ENCODE assay signal across 9 cellular contexts in the genomic region with DNA sequence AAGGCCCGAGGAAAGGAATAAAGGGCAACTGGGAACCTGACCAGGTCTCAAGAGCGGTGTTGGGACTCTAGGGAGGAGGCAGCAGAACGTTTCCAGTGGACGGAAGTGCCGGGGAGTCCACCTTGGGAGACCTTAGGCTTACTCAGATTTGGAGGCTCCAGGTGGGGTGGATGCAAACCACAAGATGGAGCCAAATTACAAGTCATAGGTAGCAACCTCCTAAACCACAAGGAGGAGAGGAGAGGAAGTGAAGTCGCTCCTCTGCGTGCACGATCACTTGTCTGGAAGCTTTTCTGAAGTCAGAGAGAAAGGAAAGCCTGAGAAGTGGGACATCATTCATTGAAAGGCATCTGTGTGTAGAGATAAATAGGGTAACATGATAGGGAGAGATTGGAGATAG. TPM values are rescaled to one million over a fixed set of nuclear protein-coding genes. Genes with fewer than 3 reads are reported as not detected.
DNase-seq lines count a peak whose midpoint lies in the region; ATAC-seq and TF ChIP-seq lines count a peak whose summit lies in the region.
"Had no signal": no experiment of that assay in that cellular context is flagged by ENCODE, and none has a peak within 500 bp of the region (broad histone marks: within the 10 kb centered on the region; RNA-seq: fewer than 3 reads in every experiment).

No MANE protein-coding gene starts in this region.

- H3K4me3 Mint-ChIP-seq in activated T-helper 17 cell treated with anti-CD3 and anti-CD28 coated beads, Interleukin-2, amount 50 U/mL, for 72 hours, result no peak overlapping the region
- H3K4me3 Mint-ChIP-seq in naive thymus-derived CD8-positive, alpha-beta T cell, result peak overlapping the region in 3 of 10 donors; percentile 3 to 9 (median 3)

- H3K4me1 Mint-ChIP-seq in activated T-helper 17 cell treated with anti-CD3 and anti-CD28 coated beads, Interleukin-2, amount 50 U/mL, for 72 hours, result peaks cover 6% of the 10 kb centered on the region
- H3K4me1 Mint-ChIP-seq in naive thymus-derived CD8-positive, alpha-beta T cell, result peaks cover 4 to 9% (median 8%) of the 10 kb centered on the region in 4 donors

- H3K27ac ChIP-seq in adrenal gland (no peak overlapping the region), aorta (ENCODE audit: low read depth in 1 of 2, low read length in 2 of 2) (no peak overlapping the region)
- H3K27ac ChIP-seq: SJSA1 had no signal

- no peaks in the 10 kb centered on the region for H3K9me3 ChIP-seq in adrenal gland (replicated peaks in 1 of 3)
- H3K9me3 ChIP-seq in aorta (ENCODE audit: control insufficient read depth, low read length), result no peaks in the 10 kb centered on the region
- H3K9me3 ChIP-seq: SJSA1 had no signal

- peak; percentile 73 for ATAC-seq in activated T-helper 17 cell treated with anti-CD3 and anti-CD28 coated beads, Interleukin-2, amount 50 U/mL, for 72 hours (replicated peaks)
- peak; percentile 72 to 86 for ATAC-seq in naive thymus-derived CD8-positive, alpha-beta T cell
- ATAC-seq in HG02623 (IDR thresholded peaks at IDR 0.05; ENCODE audit: unreplicated experiment), result no peak
- ATAC-seq in aorta (ENCODE audit: low FRiP score), result no peak

- no peaks in the 10 kb centered on the region for H3K9me3 Mint-ChIP-seq in activated T-helper 17 cell treated with anti-CD3 and anti-CD28 coated beads, Interleukin-2, amount 50 U/mL, for 72 hours
- H3K9me3 Mint-ChIP-seq in naive thymus-derived CD8-positive, alpha-beta T cell, result no peaks in the 10 kb centered on the region

- peak; percentile 37 for DNase-seq in NCI-H748 (lab: John Stamatoyannopoulos, UW; ENCODE audit: unreplicated experiment)
- no peak for DNase-seq in NCI-H748 treated with DMSO at 0.1 percent for 48 hours (lab: John Stamatoyannopoulos, UW)
- peak; percentile 55 for DNase-seq in KBM-7
- DNase-seq in naive thymus-derived CD8-positive, alpha-beta T cell, result peak in 6 of 10 donors; percentile 17 to 69 (median 36)
- DNase-seq in adrenal gland, result no peak
- no peak for DNase-seq in aorta

- H3K36me3 ChIP-seq in adrenal gland (replicated peaks in 1 of 2) (no peaks in the 10 kb centered on the region), aorta (ENCODE audit: control insufficient read depth in 1 of 2, insufficient read depth in 2 of 2, low read length in 1 of 2) (no peaks in the 10 kb centered on the region)
- H3K36me3 ChIP-seq: SJSA1 had no signal

- H3K27ac Mint-ChIP-seq in activated T-helper 17 cell treated with anti-CD3 and anti-CD28 coated beads, Interleukin-2, amount 50 U/mL, for 72 hours, result no peak overlapping the region
- peak overlapping the region in 5 of 10 donors; percentile 15 to 66 (median 43) for H3K27ac Mint-ChIP-seq in naive thymus-derived CD8-positive, alpha-beta T cell

- TF ChIP-seq POLR2A in adrenal gland (IDR thresholded peaks at IDR 0.05), result no peak

- POLR2A ChIA-PET in naive thymus-derived CD8-positive, alpha-beta T cell (lab: Charles Lee), result interaction anchor here (1.9 kb wide), 1 partner anchor 9 kb away, joined by 6 read pairs; no protein-coding TSS in a partner anchor

- intact Hi-C loops in adrenal gland (cut with DNase I) (no loop called here), aorta (cut with DNase I) (no loop called here)

- no peaks in the 10 kb centered on the region for H3K36me3 Mint-ChIP-seq in activated T-helper 17 cell treated with anti-CD3 and anti-CD28 coated beads, Interleukin-2, amount 50 U/mL, for 72 hours (ENCODE audit: low read depth)
- H3K36me3 Mint-ChIP-seq in naive thymus-derived CD8-positive, alpha-beta T cell, result no peaks in the 10 kb centered on the region

- no peaks in the 10 kb centered on the region for H3K4me1 ChIP-seq in adrenal gland (replicated peaks in 1 of 2)
- no peaks in the 10 kb centered on the region for H3K4me1 ChIP-seq in aorta (ENCODE audit: control insufficient read depth in 1 of 2, insufficient read depth in 2 of 2, low read length in 2 of 2)
- H3K4me1 ChIP-seq: SJSA1 had no signal

- WGBS in adrenal gland, 4 donors, result 59 to 77% (median 67%) methylated on average over 8 of the region's 8 CpGs
- 38 to 42% methylated on average over 8 of the region's 8 CpGs for WGBS in aorta, 2 donors

- no peak for TF ChIP-seq CTCF in adrenal gland (IDR thresholded peaks at IDR 0.05)

- in situ Hi-C loops in KBM-7 (cut with MboI; ENCODE audit: low pct_unique_long_range_greater_than_20kb, low sequenced_read_pairs), result no loop called here

- no peak overlapping the region for H3K4me3 ChIP-seq in adrenal gland
- no peak overlapping the region for H3K4me3 ChIP-seq in aorta (ENCODE audit: low read length in 2 of 2)
- H3K4me3 ChIP-seq: SJSA1 had no signal

- peaks cover 27% of the 10 kb centered on the region for H3K27me3 Mint-ChIP-seq in activated T-helper 17 cell treated with anti-CD3 and anti-CD28 coated beads, Interleukin-2, amount 50 U/mL, for 72 hours
- H3K27me3 Mint-ChIP-seq in naive thymus-derived CD8-positive, alpha-beta T cell, result peaks cover 1 to 13% (median 4%) of the 10 kb centered on the region in 5 donors

- H3K27me3 ChIP-seq in adrenal gland (no peaks in the 10 kb centered on the region), aorta (ENCODE audit: control insufficient read depth in 1 of 2, insufficient read depth in 2 of 2, low read length in 1 of 2) (peaks cover 0 to 2% of the 10 kb centered on the region in 2 donors)

RNA-seq across cellular contexts. Expression of a gene that starts 9.3 kb away (rescaled TPM):
- total RNA-seq in activated T-helper 17 cell treated with anti-CD3 and anti-CD28 coated beads, Interleukin-2, amount 50 U/mL, for 72 hours, result 1 to 10 TPM in 1 of 2 donors, under 1 TPM in 1; 0.56 to 7.8 TPM
- total RNA-seq in naive thymus-derived CD8-positive, alpha-beta T cell, result 10 to 100 TPM; 50.7 to 51.7 TPM
- polyA plus RNA-seq in naive thymus-derived CD8-positive, alpha-beta T cell, result 10 to 100 TPM; 26.4 to 61.0 (median 33.2) TPM
- total RNA-seq in adrenal gland (10 to 100 TPM in 6 of 8 donors, 1 to 10 TPM in 2; 4.4 to 61.9 (median 24.7) TPM), aorta (10 to 100 TPM; 10.4 to 16.7 TPM)
- polyA plus RNA-seq in adrenal gland (1 to 10 TPM; 1.6 to 4.2 (median 1.9) TPM), aorta (1 to 10 TPM in 1 of 2 donors, under 1 TPM in 1; 0.28 to 2.8 TPM)
- total RNA-seq: SJSA1 had no signal

RNA-seq across cellular contexts. Expression of a gene that starts 31.7 kb away (rescaled TPM):
- 100 to 1,000 TPM; 229 to 281 TPM for total RNA-seq in activated T-helper 17 cell treated with anti-CD3 and anti-CD28 coated beads, Interleukin-2, amount 50 U/mL, for 72 hours
- 100 to 1,000 TPM; 454 to 455 TPM for total RNA-seq in naive thymus-derived CD8-positive, alpha-beta T cell
- polyA plus RNA-seq in naive thymus-derived CD8-positive, alpha-beta T cell, result 10 to 100 TPM; 24.5 to 72.8 (median 29.8) TPM
- total RNA-seq in adrenal gland (100 to 1,000 TPM; 134 to 196 (median 165) TPM), aorta (100 to 1,000 TPM; 166 to 181 TPM)
- polyA plus RNA-seq in adrenal gland (100 to 1,000 TPM; 127 to 288 (median 152) TPM), aorta (100 to 1,000 TPM in 1 of 2 donors, 10 to 100 TPM in 1; 71.0 to 145 TPM)

RNA-seq across cellular contexts. Expression of a gene that starts 47.2 kb away (rescaled TPM):
- total RNA-seq in activated T-helper 17 cell treated with anti-CD3 and anti-CD28 coated beads, Interleukin-2, amount 50 U/mL, for 72 hours, result 10 to 100 TPM; 22.4 to 53.8 TPM
- total RNA-seq in naive thymus-derived CD8-positive, alpha-beta T cell, result 10 to 100 TPM; 38.7 to 39.7 TPM
- polyA plus RNA-seq in naive thymus-derived CD8-positive, alpha-beta T cell, result 10 to 100 TPM; 23.7 to 37.4 (median 26.9) TPM
- total RNA-seq in adrenal gland (100 to 1,000 TPM in 5 of 8 donors, 10 to 100 TPM in 3; 40.3 to 269 (median 140) TPM), aorta (100 to 1,000 TPM in 1 of 2 donors, 10 to 100 TPM in 1; 36.9 to 109 TPM)
- polyA plus RNA-seq in adrenal gland (100 to 1,000 TPM in 2 of 3 donors, 10 to 100 TPM in 1; 87.5 to 138 (median 108) TPM), aorta (10 to 100 TPM in 1 of 2 donors, 1 to 10 TPM in 1; 9.8 to 33.3 TPM)

RNA-seq across cellular contexts. Expression of a gene that starts 59.2 kb away (rescaled TPM):
- 10 to 100 TPM in 1 of 2 donors, 1 to 10 TPM in 1; 2.7 to 17.7 TPM for total RNA-seq in activated T-helper 17 cell treated with anti-CD3 and anti-CD28 coated beads, Interleukin-2, amount 50 U/mL, for 72 hours
- total RNA-seq in naive thymus-derived CD8-positive, alpha-beta T cell, result 10 to 100 TPM; 23.0 to 23.5 TPM
- polyA plus RNA-seq in naive thymus-derived CD8-positive, alpha-beta T cell, result 10 to 100 TPM; 10.8 to 22.5 (median 16.8) TPM
- total RNA-seq in adrenal gland (100 to 1,000 TPM in 1 of 8 donors, 10 to 100 TPM in 7; 37.3 to 118 (median 85.7) TPM), aorta (10 to 100 TPM; 20.1 to 73.1 TPM)
- polyA plus RNA-seq in adrenal gland (10 to 100 TPM in 2 of 3 donors, 1 to 10 TPM in 1; 9.1 to 41.2 (median 23.9) TPM), aorta (10 to 100 TPM in 1 of 2 donors, 1 to 10 TPM in 1; 3.6 to 35.7 TPM)
- total RNA-seq: SJSA1 had no signal

Comparison
In these comparisons a context has a peak if more than half of its experiments do, and no peak if none do; other contexts are left out.
1. DNase-seq: peak in NCI-H748 (single experiment), KBM-7 (single experiment) and naive thymus-derived CD8-positive, alpha-beta T cell (6 of 10); none in NCI-H748 treated with DMSO at 0.1 percent for 48 hours (single experiment), adrenal gland (0 of 7) and aorta (0 of 2).
2. ATAC-seq: peak in activated T-helper 17 cell treated with anti-CD3 and anti-CD28 coated beads, Interleukin-2, amount 50 U/mL, for 72 hours (single experiment) and naive thymus-derived CD8-positive, alpha-beta T cell (2 of 2); none in HG02623 (single experiment) and aorta (single experiment).